1 cellular context compared by ENCODE assay signal in the genomic region with DNA sequence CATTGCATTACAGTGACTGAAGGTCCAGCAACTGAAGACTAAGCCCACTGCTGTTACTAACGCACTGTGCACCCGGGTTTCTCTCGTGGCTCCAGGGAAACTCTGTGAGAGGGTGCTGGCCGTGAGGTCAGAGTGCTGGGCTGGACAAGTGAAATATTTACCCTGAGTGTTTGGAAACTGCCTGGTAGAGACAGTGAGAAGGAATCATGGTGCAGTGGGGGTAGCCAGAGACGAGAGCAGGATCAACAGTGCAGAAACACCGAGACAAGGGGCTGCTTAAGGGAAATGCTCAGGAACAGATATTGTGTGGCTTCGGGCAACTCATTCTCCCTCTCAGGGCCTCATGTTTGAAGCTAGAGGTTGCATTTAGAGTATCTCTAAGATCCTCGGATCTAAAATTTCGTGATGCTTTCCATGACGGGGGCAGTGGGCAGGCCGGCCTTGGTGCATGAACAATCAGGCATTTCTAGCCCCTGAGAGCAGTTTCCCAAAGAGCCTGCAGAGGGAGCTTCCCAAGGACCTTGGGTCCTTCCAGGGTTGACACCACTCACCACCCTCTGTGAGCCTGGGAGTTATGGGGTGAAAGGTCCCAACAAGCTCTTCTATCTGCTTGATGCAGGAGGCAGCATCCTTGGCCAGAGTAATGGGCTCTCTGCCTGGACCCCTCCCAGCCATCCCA.
TF ChIP-seq lines count a peak whose summit lies in the region.

No MANE protein-coding gene starts in this region.

TF ChIP-seq in HCT116, 20 proteins besides CTCF, POLR2A, EP300 and RAD21 (continued from another document):
- TF ChIP-seq, protein P1, sequence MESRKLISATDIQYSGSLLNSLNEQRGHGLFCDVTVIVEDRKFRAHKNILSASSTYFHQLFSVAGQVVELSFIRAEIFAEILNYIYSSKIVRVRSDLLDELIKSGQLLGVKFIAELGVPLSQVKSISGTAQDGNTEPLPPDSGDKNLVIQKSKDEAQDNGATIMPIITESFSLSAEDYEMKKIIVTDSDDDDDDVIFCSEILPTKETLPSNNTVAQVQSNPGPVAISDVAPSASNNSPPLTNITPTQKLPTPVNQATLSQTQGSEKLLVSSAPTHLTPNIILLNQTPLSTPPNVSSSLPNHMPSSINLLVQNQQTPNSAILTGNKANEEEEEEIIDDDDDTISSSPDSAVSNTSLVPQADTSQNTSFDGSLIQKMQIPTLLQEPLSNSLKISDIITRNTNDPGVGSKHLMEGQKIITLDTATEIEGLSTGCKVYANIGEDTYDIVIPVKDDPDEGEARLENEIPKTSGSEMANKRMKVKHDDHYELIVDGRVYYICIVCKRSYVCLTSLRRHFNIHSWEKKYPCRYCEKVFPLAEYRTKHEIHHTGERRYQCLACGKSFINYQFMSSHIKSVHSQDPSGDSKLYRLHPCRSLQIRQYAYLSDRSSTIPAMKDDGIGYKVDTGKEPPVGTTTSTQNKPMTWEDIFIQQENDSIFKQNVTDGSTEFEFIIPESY (IDR thresholded peaks at IDR 0.05; ENCODE audit: extremely low read depth, insufficient replicate concordance, low read length) = no peak
